10 cellular contexts compared by ENCODE assay signal in genomic region chr17:83109793-83110645, GRCh38. TPM values are rescaled to one million over a fixed set of nuclear protein-coding genes. Genes with fewer than 3 reads are reported as not detected.
DNase-seq lines count a peak whose midpoint lies in the region; ATAC-seq, FAIRE-seq and TF ChIP-seq lines count a peak whose summit lies in the region.
"Had no signal": no experiment of that assay in that cellular context is flagged by ENCODE, and none has a peak within 500 bp of the region (broad histone marks: within the 10 kb centered on the region; RNA-seq: fewer than 3 reads in every experiment).

No MANE protein-coding gene starts in this region.

- TF ChIP-seq CTCF in A549 (IDR thresholded peaks at IDR 0.05): no peak
- TF ChIP-seq CTCF in colonic mucosa (IDR thresholded peaks at IDR 0.05): no peak

- H3K36me3 ChIP-seq in colonic mucosa: no peaks in the 10 kb centered on the region
- no peaks in the 10 kb centered on the region for H3K36me3 ChIP-seq in mesenchymal stem cell (ENCODE audit: control insufficient read depth in 1 of 2, insufficient read depth in 2 of 2, low read depth in 1 of 2, low read length in 2 of 2)

- TF ChIP-seq EP300 in A549 (IDR thresholded peaks at IDR 0.05): peak in 1 of 2 experiments; percentile 12; a peak in 1 of 5 replicates

- peak overlapping the region; percentile 87 for H2BK5ac ChIP-seq in mesenchymal stem cell (ENCODE audit: low read depth, low read length, poor library complexity, severe bottlenecking)

- H3K27me3 ChIP-seq in colonic mucosa (peaks cover 5% of the 10 kb centered on the region), mesenchymal stem cell (ENCODE audit: control insufficient read depth in 1 of 2, insufficient read depth in 1 of 2, low read length in 2 of 2) (no peaks in the 10 kb centered on the region)

- H3K18ac ChIP-seq in mesenchymal stem cell (ENCODE audit: low read depth in 1 of 2, low read length in 2 of 2): peak overlapping the region; percentile 49 to 85

- no peak overlapping the region for H2BK120ac ChIP-seq in mesenchymal stem cell (ENCODE audit: low read depth, low read length)

- H3K27ac ChIP-seq in A549 (peak overlapping the region; percentile 88 to 92), colonic mucosa (no peak overlapping the region), mesenchymal stem cell (ENCODE audit: low read length, poor library complexity, severe bottlenecking) (peak overlapping the region; percentile 77)

- peaks cover 11% of the 10 kb centered on the region for H3K27me3 Mint-ChIP-seq in T-helper 17 cell

- peaks cover 9% of the 10 kb centered on the region for H3K4me1 Mint-ChIP-seq in T-helper 17 cell

- no peak overlapping the region for H2AFZ ChIP-seq in mesenchymal stem cell (ENCODE audit: low read depth, low read length)

- peak overlapping the region; percentile 10 to 43 for H3K9ac ChIP-seq in colonic mucosa (ENCODE audit: low read depth in 2 of 2, low read length in 2 of 2)
- peak overlapping the region; percentile 86 for H3K9ac ChIP-seq in mesenchymal stem cell (ENCODE audit: low read length)

- no peaks in the 10 kb centered on the region for H3K36me3 Mint-ChIP-seq in T-helper 17 cell (ENCODE audit: low read depth)

- intact Hi-C loops in colonic mucosa (cut with DNase I): no loop called here

- H3K27ac Mint-ChIP-seq in T-helper 17 cell: no peak overlapping the region

- H3K23ac ChIP-seq in mesenchymal stem cell (ENCODE audit: low read length in 2 of 2): no peak overlapping the region

- H4K91ac ChIP-seq in mesenchymal stem cell (ENCODE audit: low read length): peak overlapping the region; percentile 88

- no peak overlapping the region for H4K8ac ChIP-seq in mesenchymal stem cell (ENCODE audit: low read length)

- H3K14ac ChIP-seq in mesenchymal stem cell (ENCODE audit: low read length in 2 of 2): peak overlapping the region in 1 of 2 experiments; percentile 68

- H3K4me1 ChIP-seq in A549 (peaks cover 21% of the 10 kb centered on the region), colonic mucosa (peaks cover 5% of the 10 kb centered on the region), mesenchymal stem cell (ENCODE audit: control insufficient read depth, insufficient read depth, low read depth, low read length) (peaks cover 49% of the 10 kb centered on the region)

- H2BK15ac ChIP-seq in mesenchymal stem cell (ENCODE audit: low read depth, poor library complexity, severe bottlenecking): no peak overlapping the region

- TF ChIP-seq RAD21 in A549 (conservative IDR thresholded peaks at IDR 0.05 in 1 of 2, IDR thresholded peaks at IDR 0.05 in 1 of 2): peak in 1 of 2 experiments; percentile 17; a peak in 3 of 5 replicates

- DNase-seq in A549 (ENCODE audit: low read depth in 1 of 2, low spot score in 1 of 2): peak; percentile 93 to 94
- peak; percentile 71 for DNase-seq in NCI-H1105 treated with DMSO at 0.1 percent for 48 hours (lab: John Stamatoyannopoulos, UW)
- DNase-seq in colonic mucosa: peak; percentile 82
- peak; percentile 88 for DNase-seq in mesenchymal stem cell
- DNase-seq in T-helper 17 cell: no peak
- DNase-seq in NK-92 (lab: John Stamatoyannopoulos, UW; ENCODE audit: unreplicated experiment): no peak
- DNase-seq: DND-41 had no signal

- H3K4me3 ChIP-seq in A549: peak overlapping the region; percentile 39
- H3K4me3 ChIP-seq in colonic mucosa: peak overlapping the region; percentile 7
- H3K4me3 ChIP-seq in mesenchymal stem cell (ENCODE audit: insufficient read depth in 1 of 2, low read depth in 1 of 2, low read length in 2 of 2): peak overlapping the region in 1 of 2 experiments; percentile 52

- ATAC-seq in A549: peak; percentile 86 to 94
- no peak for ATAC-seq in HG02759 (IDR thresholded peaks at IDR 0.05; ENCODE audit: unreplicated experiment)
- no peak for ATAC-seq in HG02642 (IDR thresholded peaks at IDR 0.05; ENCODE audit: poor library complexity, unreplicated experiment)
- no peak for ATAC-seq in T-helper 17 cell

- H3K9me3 ChIP-seq in A549 (peaks cover 5% of the 10 kb centered on the region; the same call in 2 of the 3 replicates), colonic mucosa (no peaks in the 10 kb centered on the region), mesenchymal stem cell (ENCODE audit: control insufficient read depth, low read length) (peaks cover 5% of the 10 kb centered on the region), T-helper 17 cell (ENCODE audit: control insufficient read depth, low read length, poor library complexity, severe bottlenecking) (no peaks in the 10 kb centered on the region)

- H3K4me3 Mint-ChIP-seq in T-helper 17 cell: no peak overlapping the region

- no peak overlapping the region for H3K4ac ChIP-seq in mesenchymal stem cell (ENCODE audit: low read depth in 1 of 2, low read length in 2 of 2)

- peak overlapping the region in 1 of 2 experiments; percentile 50 for H2BK12ac ChIP-seq in mesenchymal stem cell (ENCODE audit: low read length in 2 of 2)

- no peaks in the 10 kb centered on the region for H3K79me1 ChIP-seq in mesenchymal stem cell (replicated peaks; ENCODE audit: low read length, poor library complexity, severe bottlenecking)

- CTCF ChIA-PET in A549 (lab: Yijun Ruan, JAX): interaction anchor here (0.7 to 1.0 kb wide), 2 partner anchors 23 to 50 kb away, joined by 3 to 4 read pairs; no protein-coding TSS in a partner anchor

- POLR2A ChIA-PET in A549 (lab: Yijun Ruan, JAX): interaction anchor here (1.2 to 2.0 kb wide), 3 partner anchors 13 to 34 kb away, joined by 5 to 14 read pairs (median 5); partner anchors contain the start of gene METRNL

- peak; percentile 32 for TF ChIP-seq POLR2A in A549 (IDR thresholded peaks at IDR 0.05; ENCODE audit: low read length)

- peak overlapping the region; percentile 92 for H2AK5ac ChIP-seq in mesenchymal stem cell (ENCODE audit: low read length, severe bottlenecking)

- 6% methylated on average over 34 of the region's 37 CpGs for WGBS in A549 (ENCODE audit: missing lambda C conversion rate)
- WGBS in mesenchymal stem cell: 59% methylated on average over 35 of the region's 37 CpGs

- H3K4me2 ChIP-seq in A549 (peak overlapping the region; percentile 94), mesenchymal stem cell (ENCODE audit: low read length, poor library complexity, severe bottlenecking) (peak overlapping the region; percentile 41)

- peak; percentile 86 for FAIRE-seq in A549 (lab: Jason Lieb, UNC)
- FAIRE-seq: endometrium had no signal

TF ChIP-seq in A549, 52 proteins besides CTCF, POLR2A, EP300 and RAD21:
- 0 out of 2 replicates have a peak, but pooled peaks have one; percentile 39 for TF ChIP-seq BHLHE40 (IDR thresholded peaks at IDR 0.05; ENCODE audit: low read depth, low read length)
- TF ChIP-seq SMC3 (IDR thresholded peaks at IDR 0.05): 0 out of 3 replicates have a peak, but pooled peaks have one; percentile 29
- peak in 1 of 2 experiments; percentile 6; a peak in 1 of 4 replicates for TF ChIP-seq CEBPB (IDR thresholded peaks at IDR 0.05)
- TF ChIP-seq TFCP2L1 (CRISPR knock-in tag; IDR thresholded peaks at IDR 0.05): 0 out of 2 replicates have a peak, but pooled peaks have one; percentile 14
- TF ChIP-seq, protein P1, sequence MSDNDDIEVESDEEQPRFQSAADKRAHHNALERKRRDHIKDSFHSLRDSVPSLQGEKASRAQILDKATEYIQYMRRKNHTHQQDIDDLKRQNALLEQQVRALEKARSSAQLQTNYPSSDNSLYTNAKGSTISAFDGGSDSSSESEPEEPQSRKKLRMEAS (IDR thresholded peaks at IDR 0.05): peak; percentile 82
- no peak for TF ChIP-seq FOSL2 (IDR thresholded peaks at IDR 0.05)
- TF ChIP-seq FOSL2 (CRISPR knock-in tag; IDR thresholded peaks at IDR 0.05): peak; percentile 82
- peak; percentile 77 for TF ChIP-seq MYC (IDR thresholded peaks at IDR 0.05; ENCODE audit: borderline replicate concordance, low read length)
- TF ChIP-seq USF2 (IDR thresholded peaks at IDR 0.05): no peak
- TF ChIP-seq GATA3 (IDR thresholded peaks at IDR 0.05; ENCODE audit: borderline replicate concordance): peak; percentile 62
- TF ChIP-seq EHMT2 (IDR thresholded peaks at IDR 0.05; ENCODE audit: low read depth): no peak
- peak; percentile 29 to 62; a peak in 1 of 5 replicates for TF ChIP-seq JUN (IDR thresholded peaks at IDR 0.05)
- no peak for TF ChIP-seq NFE2L2 (conservative IDR thresholded peaks at IDR 0.05; ENCODE audit: low read length)

RNA-seq across cellular contexts. Expression of gene METRNL, which starts 30.6 kb away (rescaled TPM):
- polyA plus RNA-seq in A549 (2011; rRNA removed) (1.4 and 1.7 TPM in 2 replicates), A549 (2017; fragmentation: RNase III; extraction: RNeasy Plus Mini Kit Qiagen cat#74134 plus additional on column Dnase treatment) (6.4 to 9.2 TPM (median 8.7 TPM) in 3 replicates)
- polyA plus RNA-seq in A549 (2012; cell fraction: cytosol; rRNA removed): 14.5 and 17.2 TPM in 2 replicates
- polyA plus RNA-seq in A549 (2012; cell fraction: nucleus; rRNA removed): 16.1 and 23.0 TPM in 2 replicates
- 0.58 and 1.9 TPM in 2 replicates for polyA minus RNA-seq in A549 (2011; rRNA and poly(A)+ RNA removed)
- total RNA-seq in colonic mucosa (10 to 100 TPM; 84.2 to 87.2 TPM), T-helper 17 cell (10 to 100 TPM; 24.0 to 26.2 TPM)
- polyA plus RNA-seq in mesenchymal stem cell (2013, experiment 1 of 2): 15.1 TPM
- 14.1 TPM for polyA plus RNA-seq in mesenchymal stem cell (2013, experiment 2 of 2)

Comparison
In these comparisons a context has a peak if more than half of its experiments do, and no peak if none do; other contexts are left out.
1. ATAC-seq: peak in A549 (2 of 2); none in HG02759 (single experiment), HG02642 (single experiment) and T-helper 17 cell (single experiment).
2. DNase-seq: peak in A549 (2 of 2), NCI-H1105 treated with DMSO at 0.1 percent for 48 hours (single experiment), colonic mucosa (single experiment) and mesenchymal stem cell (single experiment); none in T-helper 17 cell (0 of 3) and NK-92 (single experiment).